In the genomic region with DNA sequence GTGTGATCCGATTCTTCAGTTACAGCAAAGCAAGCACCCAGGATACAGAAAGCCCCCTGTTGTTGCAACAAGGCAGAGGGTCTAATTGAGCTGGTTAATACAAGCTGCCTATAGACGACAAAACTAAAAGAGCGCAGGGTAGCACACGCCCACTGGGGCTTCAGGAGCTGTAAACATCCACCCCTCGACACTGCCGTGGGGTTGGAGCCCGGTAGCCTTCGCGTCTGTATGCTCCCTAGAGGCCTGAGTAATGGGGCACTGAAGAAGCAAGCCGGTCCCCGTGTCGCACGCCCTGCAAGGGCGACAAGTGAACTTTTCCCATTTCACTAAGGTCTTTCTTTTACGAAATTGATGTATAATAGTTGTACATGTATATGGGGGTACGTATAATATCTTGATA, we compare ENCODE assay signal across 2 cellular contexts.
TF ChIP-seq lines count a peak whose summit lies in the region.

No MANE protein-coding gene starts in this region.

TF ChIP-seq in A549, 52 proteins besides CTCF, POLR2A, EP300 and RAD21 (continued from another document):
- TF ChIP-seq, protein P1, sequence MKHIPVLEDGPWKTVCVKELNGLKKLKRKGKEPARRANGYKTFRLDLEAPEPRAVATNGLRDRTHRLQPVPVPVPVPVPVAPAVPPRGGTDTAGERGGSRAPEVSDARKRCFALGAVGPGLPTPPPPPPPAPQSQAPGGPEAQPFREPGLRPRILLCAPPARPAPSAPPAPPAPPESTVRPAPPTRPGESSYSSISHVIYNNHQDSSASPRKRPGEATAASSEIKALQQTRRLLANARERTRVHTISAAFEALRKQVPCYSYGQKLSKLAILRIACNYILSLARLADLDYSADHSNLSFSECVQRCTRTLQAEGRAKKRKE (CRISPR knock-in tag; IDR thresholded peaks at IDR 0.05; ENCODE audit: low read depth), result no peak
- TF ChIP-seq, protein P2, sequence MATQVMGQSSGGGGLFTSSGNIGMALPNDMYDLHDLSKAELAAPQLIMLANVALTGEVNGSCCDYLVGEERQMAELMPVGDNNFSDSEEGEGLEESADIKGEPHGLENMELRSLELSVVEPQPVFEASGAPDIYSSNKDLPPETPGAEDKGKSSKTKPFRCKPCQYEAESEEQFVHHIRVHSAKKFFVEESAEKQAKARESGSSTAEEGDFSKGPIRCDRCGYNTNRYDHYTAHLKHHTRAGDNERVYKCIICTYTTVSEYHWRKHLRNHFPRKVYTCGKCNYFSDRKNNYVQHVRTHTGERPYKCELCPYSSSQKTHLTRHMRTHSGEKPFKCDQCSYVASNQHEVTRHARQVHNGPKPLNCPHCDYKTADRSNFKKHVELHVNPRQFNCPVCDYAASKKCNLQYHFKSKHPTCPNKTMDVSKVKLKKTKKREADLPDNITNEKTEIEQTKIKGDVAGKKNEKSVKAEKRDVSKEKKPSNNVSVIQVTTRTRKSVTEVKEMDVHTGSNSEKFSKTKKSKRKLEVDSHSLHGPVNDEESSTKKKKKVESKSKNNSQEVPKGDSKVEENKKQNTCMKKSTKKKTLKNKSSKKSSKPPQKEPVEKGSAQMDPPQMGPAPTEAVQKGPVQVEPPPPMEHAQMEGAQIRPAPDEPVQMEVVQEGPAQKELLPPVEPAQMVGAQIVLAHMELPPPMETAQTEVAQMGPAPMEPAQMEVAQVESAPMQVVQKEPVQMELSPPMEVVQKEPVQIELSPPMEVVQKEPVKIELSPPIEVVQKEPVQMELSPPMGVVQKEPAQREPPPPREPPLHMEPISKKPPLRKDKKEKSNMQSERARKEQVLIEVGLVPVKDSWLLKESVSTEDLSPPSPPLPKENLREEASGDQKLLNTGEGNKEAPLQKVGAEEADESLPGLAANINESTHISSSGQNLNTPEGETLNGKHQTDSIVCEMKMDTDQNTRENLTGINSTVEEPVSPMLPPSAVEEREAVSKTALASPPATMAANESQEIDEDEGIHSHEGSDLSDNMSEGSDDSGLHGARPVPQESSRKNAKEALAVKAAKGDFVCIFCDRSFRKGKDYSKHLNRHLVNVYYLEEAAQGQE (IDR thresholded peaks at IDR 0.05), result no peak
- TF ChIP-seq SMC3 (IDR thresholded peaks at IDR 0.05) (no peak), MAZ (IDR thresholded peaks at IDR 0.05; ENCODE audit: borderline replicate concordance, low read depth, low read length) (no peak)
TF ChIP-seq in A549: peak in this region for 0.

TF ChIP-seq in K562, 482 proteins besides CTCF, POLR2A, EP300 and RAD21 (continued from another document):
- TF ChIP-seq, protein P3, sequence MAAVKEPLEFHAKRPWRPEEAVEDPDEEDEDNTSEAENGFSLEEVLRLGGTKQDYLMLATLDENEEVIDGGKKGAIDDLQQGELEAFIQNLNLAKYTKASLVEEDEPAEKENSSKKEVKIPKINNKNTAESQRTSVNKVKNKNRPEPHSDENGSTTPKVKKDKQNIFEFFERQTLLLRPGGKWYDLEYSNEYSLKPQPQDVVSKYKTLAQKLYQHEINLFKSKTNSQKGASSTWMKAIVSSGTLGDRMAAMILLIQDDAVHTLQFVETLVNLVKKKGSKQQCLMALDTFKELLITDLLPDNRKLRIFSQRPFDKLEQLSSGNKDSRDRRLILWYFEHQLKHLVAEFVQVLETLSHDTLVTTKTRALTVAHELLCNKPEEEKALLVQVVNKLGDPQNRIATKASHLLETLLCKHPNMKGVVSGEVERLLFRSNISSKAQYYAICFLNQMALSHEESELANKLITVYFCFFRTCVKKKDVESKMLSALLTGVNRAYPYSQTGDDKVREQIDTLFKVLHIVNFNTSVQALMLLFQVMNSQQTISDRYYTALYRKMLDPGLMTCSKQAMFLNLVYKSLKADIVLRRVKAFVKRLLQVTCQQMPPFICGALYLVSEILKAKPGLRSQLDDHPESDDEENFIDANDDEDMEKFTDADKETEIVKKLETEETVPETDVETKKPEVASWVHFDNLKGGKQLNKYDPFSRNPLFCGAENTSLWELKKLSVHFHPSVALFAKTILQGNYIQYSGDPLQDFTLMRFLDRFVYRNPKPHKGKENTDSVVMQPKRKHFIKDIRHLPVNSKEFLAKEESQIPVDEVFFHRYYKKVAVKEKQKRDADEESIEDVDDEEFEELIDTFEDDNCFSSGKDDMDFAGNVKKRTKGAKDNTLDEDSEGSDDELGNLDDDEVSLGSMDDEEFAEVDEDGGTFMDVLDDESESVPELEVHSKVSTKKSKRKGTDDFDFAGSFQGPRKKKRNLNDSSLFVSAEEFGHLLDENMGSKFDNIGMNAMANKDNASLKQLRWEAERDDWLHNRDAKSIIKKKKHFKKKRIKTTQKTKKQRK (IDR thresholded peaks at IDR 0.05; ENCODE audit: borderline replicate concordance, low read depth, low read length), result no peak
